In genomic region chr2:102915128-102915527, GRCh38 we compare ENCODE assay signal across 18 cellular contexts.
DNase-seq lines count a peak whose midpoint lies in the region; ATAC-seq and TF ChIP-seq lines count a peak whose summit lies in the region.
"Had no signal": no experiment of that assay in that cellular context is flagged by ENCODE, and none has a peak within 500 bp of the region (broad histone marks: within the 10 kb centered on the region; RNA-seq: fewer than 3 reads in every experiment).

No MANE protein-coding gene starts in this region.

- H3K9me3 ChIP-seq in breast epithelium, result peaks cover 16 to 24% of the 10 kb centered on the region in 2 donors
- H3K9me3 ChIP-seq: prostate gland, suprapubic skin had no signal

- peak overlapping the region; percentile 42 for H3K27ac Mint-ChIP-seq in MCF 10A (ENCODE audit: low read depth, unreplicated experiment)
- H3K27ac Mint-ChIP-seq: CD8-positive, alpha-beta memory T cell; naive thymus-derived CD8-positive, alpha-beta T cell had no signal

- CTCF ChIA-PET in MCF 10A (lab: Yijun Ruan, JAX), result interaction anchor here (0.7 to 0.9 kb wide), 2 partner anchors 67 to 414 kb away, joined by 3 to 5 read pairs; no protein-coding TSS in a partner anchor

- no peak overlapping the region for H3K27ac ChIP-seq in breast epithelium
- H3K27ac ChIP-seq: prostate gland, suprapubic skin had no signal

- H3K4me1 Mint-ChIP-seq in MCF 10A (ENCODE audit: insufficient read depth, unreplicated experiment), result peaks cover 5% of the 10 kb centered on the region
- H3K4me1 Mint-ChIP-seq: CD8-positive, alpha-beta memory T cell; naive thymus-derived CD8-positive, alpha-beta T cell had no signal

- H3K4me1 ChIP-seq in breast epithelium, result no peaks in the 10 kb centered on the region
- H3K4me1 ChIP-seq: prostate gland, suprapubic skin had no signal

- H3K27me3 Mint-ChIP-seq in MCF 10A (ENCODE audit: insufficient read depth, unreplicated experiment), result no peaks in the 10 kb centered on the region

- H3K4me3 ChIP-seq in breast epithelium, result no peak overlapping the region
- H3K4me3 ChIP-seq: prostate gland, suprapubic skin had no signal

- no TSS peak for BruUV-seq in MCF 10A (replicated peaks; lab: Mats Ljungman, UMichigan)

- ATAC-seq in HG03439 (IDR thresholded peaks at IDR 0.05; ENCODE audit: unreplicated experiment), result no peak
- ATAC-seq: naive thymus-derived CD8-positive, alpha-beta T cell had no signal

- DNase-seq in MCF 10A (ENCODE audit: unreplicated experiment) (peak; percentile 92), breast epithelium (ENCODE audit: low spot score in 2 of 2) (no peak), RPMI7951 (ENCODE audit: low read depth) (peak; percentile 70), fibroblast of gingiva (ENCODE audit: low read depth) (peak; percentile 10), stromal cell of bone marrow (ENCODE audit: low read depth) (peak; percentile 72), NCI-H2029 treated with DMSO at 0.1 percent for 48 hours (lab: John Stamatoyannopoulos, UW) (no peak)
- DNase-seq in activated CD4-positive, alpha-beta T cell treated with anti-CD3 and anti-CD28 coated beads for 48 hours, result no peak
- DNase-seq: activated CD4-positive, alpha-beta T cell treated with anti-CD3 and anti-CD28 coated beads, Interleukin-2, amount 50 U/mL, for 4 hours; activated T-cell treated with anti-CD3 and anti-CD28 coated beads, Interleukin-2, amount 50 U/mL, for 48 hours; CD8-positive, alpha-beta memory T cell; erythroblast; naive thymus-derived CD8-positive, alpha-beta T cell; NCI-H1092; NK-92 treated with Interleukin-12 subunit alpha and Interleukin-12 subunit beta, amount 100 ng/mL, for 24 hours; T-helper 9 cell had no signal

- H3K27me3 ChIP-seq in breast epithelium, result no peaks in the 10 kb centered on the region
- H3K27me3 ChIP-seq: suprapubic skin had no signal

- peaks cover 9% of the 10 kb centered on the region for H3K9me3 Mint-ChIP-seq in MCF 10A (ENCODE audit: unreplicated experiment)

- POLR2A ChIA-PET in MCF 10A (lab: Yijun Ruan, JAX), result interaction anchor here (0.5 to 1.4 kb wide), 3 partner anchors 57 to 983 kb away, joined by 3 to 6 read pairs (median 4); no protein-coding TSS in a partner anchor

- no peak for TF ChIP-seq POLR2A in breast epithelium (IDR thresholded peaks at IDR 0.05)

- no peak for TF ChIP-seq CTCF in MCF 10A (IDR thresholded peaks at IDR 0.05; ENCODE audit: unreplicated experiment)
- no peak for TF ChIP-seq CTCF in breast epithelium (IDR thresholded peaks at IDR 0.05)

- no peaks in the 10 kb centered on the region for H3K36me3 ChIP-seq in breast epithelium
- H3K36me3 ChIP-seq: prostate gland, suprapubic skin had no signal

- intact Hi-C loops in MCF 10A (cut with micrococcal nuclease) (loop anchor here (1.0 kb wide), 1 partner anchor 52 kb away; no protein-coding TSS in a partner anchor), breast epithelium (cut with DNase I; ENCODE audit: low total_unique reads) (no loop called here)

- no peak overlapping the region for H3K4me3 Mint-ChIP-seq in MCF 10A (ENCODE audit: unreplicated experiment)
- H3K4me3 Mint-ChIP-seq: CD8-positive, alpha-beta memory T cell; naive thymus-derived CD8-positive, alpha-beta T cell had no signal

- no peaks in the 10 kb centered on the region for H3K36me3 Mint-ChIP-seq in MCF 10A (ENCODE audit: insufficient read depth, unreplicated experiment)

Comparison
In these comparisons a context has a peak if more than half of its experiments do, and no peak if none do; other contexts are left out.
1. DNase-seq: peak in MCF 10A (single experiment), RPMI7951 (single experiment), fibroblast of gingiva (single experiment) and stromal cell of bone marrow (single experiment); none in breast epithelium (0 of 2), NCI-H2029 treated with DMSO at 0.1 percent for 48 hours (single experiment) and activated CD4-positive, alpha-beta T cell treated with anti-CD3 and anti-CD28 coated beads for 48 hours (single experiment).